In genomic region chr7:77558598-77558997, GRCh38 we compare ENCODE assay signal across 25 cellular contexts.
"Had no signal": no experiment of that assay in that cellular context is flagged by ENCODE, and none has a peak within 500 bp of the region (broad histone marks: within the 10 kb centered on the region; RNA-seq: fewer than 3 reads in every experiment).

No MANE protein-coding gene starts in this region.

- H3K4me3 Mint-ChIP-seq: activated CD4-positive, alpha-beta memory T cell treated with anti-CD3 and anti-CD28 coated beads, Interleukin-2, amount 10 ng/mL, durations not matched to agents 7 days and 5 days; activated CD4-positive, alpha-beta T cell treated with anti-CD3 and anti-CD28 coated beads, Interleukin-2, amount 10 ng/mL, durations not matched to agents 24 days and 14 days; activated CD8-positive, alpha-beta memory T cell treated with anti-CD3 and anti-CD28 coated beads, Interleukin-2, amount 10 ng/mL, durations not matched to agents 7 days and 5 days; activated naive CD8-positive, alpha-beta T cell treated with anti-CD3 and anti-CD28 coated beads, Interleukin-2, amount 50 U/mL, for 24 hours; activated T-helper 1 cell treated with anti-CD3 and anti-CD28 coated beads, Interleukin-12 subunit alpha, Interleukin-12 subunit beta, Interleukin-2, Interleukin-4 antibody, amounts not matched to agents 30 ng/mL and 10 ng/mL and 1 ng/mL, durations not matched to agents 14 hours and 24 hours and 36 hours; brain; nephron; stimulated activated effector memory CD8-positive, alpha-beta T cell treated with anti-CD3 and anti-CD28 coated beads, Interleukin-12 subunit alpha, Interleukin-12 subunit beta, amount 100 ng/mL, for 72 hours; T-helper 1 cell treated with Interleukin-12 subunit alpha and Interleukin-12 subunit beta and Interleukin-4 antibody, amounts not matched to agents 30 μg/mL and 1 μg/mL, for 36 hours had no signal

- H3K9me3 Mint-ChIP-seq: activated CD4-positive, alpha-beta T cell treated with anti-CD3 and anti-CD28 coated beads, Interleukin-2, amount 10 ng/mL, durations not matched to agents 24 days and 14 days; activated naive CD8-positive, alpha-beta T cell treated with anti-CD3 and anti-CD28 coated beads, Interleukin-2, amount 50 U/mL, for 24 hours; stimulated activated effector memory CD8-positive, alpha-beta T cell treated with anti-CD3 and anti-CD28 coated beads, Interleukin-12 subunit alpha, Interleukin-12 subunit beta, amount 100 ng/mL, for 72 hours; T-helper 1 cell treated with Interleukin-12 subunit alpha and Interleukin-12 subunit beta and Interleukin-4 antibody, amounts not matched to agents 30 μg/mL and 1 μg/mL, for 36 hours had no signal

- H3K27ac Mint-ChIP-seq: activated CD4-positive, alpha-beta memory T cell treated with anti-CD3 and anti-CD28 coated beads, Interleukin-2, amount 10 ng/mL, durations not matched to agents 7 days and 5 days; activated CD4-positive, alpha-beta T cell treated with anti-CD3 and anti-CD28 coated beads, Interleukin-2, amount 10 ng/mL, durations not matched to agents 24 days and 14 days; activated CD8-positive, alpha-beta memory T cell treated with anti-CD3 and anti-CD28 coated beads, Interleukin-2, amount 10 ng/mL, durations not matched to agents 7 days and 5 days; activated naive CD8-positive, alpha-beta T cell treated with anti-CD3 and anti-CD28 coated beads, Interleukin-2, amount 50 U/mL, for 24 hours; activated T-helper 1 cell treated with anti-CD3 and anti-CD28 coated beads, Interleukin-12 subunit alpha, Interleukin-12 subunit beta, Interleukin-2, Interleukin-4 antibody, amounts not matched to agents 30 ng/mL and 10 ng/mL and 1 ng/mL, durations not matched to agents 14 hours and 24 hours and 36 hours; brain; nephron; stimulated activated effector memory CD8-positive, alpha-beta T cell treated with anti-CD3 and anti-CD28 coated beads, Interleukin-12 subunit alpha, Interleukin-12 subunit beta, amount 100 ng/mL, for 72 hours; T-helper 1 cell treated with Interleukin-12 subunit alpha and Interleukin-12 subunit beta and Interleukin-4 antibody, amounts not matched to agents 30 μg/mL and 1 μg/mL, for 36 hours had no signal

- H3K27me3 Mint-ChIP-seq: activated CD4-positive, alpha-beta memory T cell treated with anti-CD3 and anti-CD28 coated beads, Interleukin-2, amount 10 ng/mL, durations not matched to agents 7 days and 5 days; activated CD4-positive, alpha-beta T cell treated with anti-CD3 and anti-CD28 coated beads, Interleukin-2, amount 10 ng/mL, durations not matched to agents 24 days and 14 days; activated CD8-positive, alpha-beta memory T cell treated with anti-CD3 and anti-CD28 coated beads, Interleukin-2, amount 10 ng/mL, durations not matched to agents 7 days and 5 days; activated naive CD8-positive, alpha-beta T cell treated with anti-CD3 and anti-CD28 coated beads, Interleukin-2, amount 50 U/mL, for 24 hours; brain had no signal

- H3K36me3 Mint-ChIP-seq: stimulated activated effector memory CD8-positive, alpha-beta T cell treated with anti-CD3 and anti-CD28 coated beads, Interleukin-12 subunit alpha, Interleukin-12 subunit beta, amount 100 ng/mL, for 72 hours had no signal

- ATAC-seq: activated CD8-positive, alpha-beta memory T cell treated with anti-CD3 and anti-CD28 coated beads, Interleukin-2, amount 10 ng/mL, durations not matched to agents 7 days and 5 days; activated naive CD8-positive, alpha-beta T cell treated with anti-CD3 and anti-CD28 coated beads, Interleukin-2, amount 50 U/mL, for 24 hours; foreskin keratinocyte; left lung; sciatic nerve; stimulated activated effector memory CD8-positive, alpha-beta T cell treated with anti-CD3 and anti-CD28 coated beads, Interleukin-12 subunit alpha, Interleukin-12 subunit beta, amount 100 ng/mL, for 72 hours had no signal

- DNase-seq: activated CD4-positive, alpha-beta memory T cell treated with anti-CD3 and anti-CD28 coated beads, Interleukin-2, amount 10 ng/mL, durations not matched to agents 7 days and 5 days; activated CD4-positive, alpha-beta T cell treated with anti-CD3 and anti-CD28 coated beads, Interleukin-2, amount 10 ng/mL, durations not matched to agents 24 days and 14 days; activated CD8-positive, alpha-beta memory T cell treated with anti-CD3 and anti-CD28 coated beads, Interleukin-2, amount 10 ng/mL, durations not matched to agents 7 days and 5 days; activated gamma-delta T cell; activated naive CD4-positive, alpha-beta T cell treated with anti-CD3 and anti-CD28 coated beads, Interleukin-2, amount 50 U/mL, for 16 hours; activated naive CD8-positive, alpha-beta T cell treated with anti-CD3 and anti-CD28 coated beads, Interleukin-2, amount 50 U/mL, for 24 hours; activated T-cell treated with anti-CD3 and anti-CD28 coated beads for 4 hours; anterior cingulate cortex; caudate nucleus; dermis blood vessel endothelial cell; effector CD8-positive, alpha-beta T cell; erythroblast; foreskin keratinocyte; left lung; small intestine; stimulated activated CD4-positive, alpha-beta T cell treated with anti-CD3 and anti-CD28 coated beads, Interleukin-2, amount 100 ng/mL, for 24 hours; stomach; T1000; uterus had no signal
